Comparison of ENCODE assay signal across 31 cellular contexts in the genomic region with DNA sequence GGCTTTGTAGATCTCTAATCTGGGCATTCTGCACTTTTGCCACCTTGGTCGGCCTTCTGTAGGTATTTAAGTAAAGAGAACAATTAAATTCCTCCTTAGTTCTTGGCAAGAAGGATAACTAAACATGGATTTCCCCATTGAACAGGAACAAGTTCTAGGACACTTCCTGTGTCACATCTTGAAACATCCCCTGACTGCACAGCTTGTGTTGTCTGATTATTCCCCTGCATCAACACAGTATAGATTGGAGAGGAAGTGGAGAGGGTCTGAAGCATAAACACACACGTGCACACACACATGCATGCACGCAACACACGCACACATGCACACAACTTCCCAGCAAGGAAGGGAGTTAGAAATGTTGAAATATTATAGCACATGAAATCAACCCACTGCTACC. TPM values are rescaled to one million over a fixed set of nuclear protein-coding genes. Genes with fewer than 3 reads are reported as not detected.
"Had no signal": no experiment of that assay in that cellular context is flagged by ENCODE, and none has a peak within 500 bp of the region (broad histone marks: within the 10 kb centered on the region; RNA-seq: fewer than 3 reads in every experiment).

No MANE protein-coding gene starts in this region.

- H3K9me3 ChIP-seq: Peyer's patch, SJCRH30, SK-N-SH had no signal

- H3K9ac ChIP-seq: SK-N-SH had no signal

- ATAC-seq: activated CD4-positive, alpha-beta T cell treated with anti-CD3 and anti-CD28 coated beads for 36 hours; activated T-helper 17 cell treated with anti-CD3 and anti-CD28 coated beads, Interleukin-2, amount 50 U/mL, for 72 hours had no signal

- H3K4me2 ChIP-seq: SK-N-SH had no signal

- H3K4me1 ChIP-seq: SJCRH30 had no signal

- H3K36me3 ChIP-seq: SJCRH30 had no signal

- DNase-seq: activated CD4-positive, alpha-beta memory T cell treated with anti-CD3 and anti-CD28 coated beads, Interleukin-2, amount 10 ng/mL, durations not matched to agents 7 days and 5 days; activated CD4-positive, alpha-beta T cell treated with anti-CD3 and anti-CD28 coated beads for 36 hours; activated CD4-positive, alpha-beta T cell treated with anti-CD3 and anti-CD28 coated beads, Interleukin-2, amount 50 U/mL, for 1 hour; activated gamma-delta T cell; activated naive CD4-positive, alpha-beta T cell treated with anti-CD3 and anti-CD28 coated beads for 36 hours; activated T-cell treated with anti-CD3 and anti-CD28 coated beads for 4 hours; activated T-cell treated with anti-CD3 and anti-CD28 coated beads, Interleukin-2, amount 50 U/mL, for 48 hours; amygdala; NCI-H1092 treated with DMSO at 0.1 percent for 48 hours; NCI-H1417 treated with DMSO at 0.1 percent for 48 hours; NCI-H1694; NCI-H2029; NCI-H2107; NCI-H2171 treated with DMSO at 0.1 percent for 48 hours; NCI-H226; NCI-H526; NCI-H82; Peyer's patch; Right ventricle myocardium superior; SJCRH30; SK-N-SH; T-helper 1 cell had no signal

- H3K9me3 Mint-ChIP-seq: activated naive CD4-positive, alpha-beta T cell treated with anti-CD3 and anti-CD28 coated beads for 36 hours; brain had no signal

- H3K4me1 Mint-ChIP-seq: activated CD4-positive, alpha-beta memory T cell treated with anti-CD3 and anti-CD28 coated beads, Interleukin-2, amount 10 ng/mL, durations not matched to agents 7 days and 5 days; activated CD4-positive, alpha-beta T cell treated with anti-CD3 and anti-CD28 coated beads for 36 hours; activated T-helper 17 cell treated with anti-CD3 and anti-CD28 coated beads, Interleukin-2, amount 50 U/mL, for 72 hours had no signal

- H3K4me3 Mint-ChIP-seq: activated CD4-positive, alpha-beta memory T cell treated with anti-CD3 and anti-CD28 coated beads, Interleukin-2, amount 10 ng/mL, durations not matched to agents 7 days and 5 days; activated CD4-positive, alpha-beta T cell treated with anti-CD3 and anti-CD28 coated beads for 36 hours; activated naive CD4-positive, alpha-beta T cell treated with anti-CD3 and anti-CD28 coated beads for 36 hours; activated naive CD8-positive, alpha-beta T cell; activated T-helper 17 cell treated with anti-CD3 and anti-CD28 coated beads, Interleukin-2, amount 50 U/mL, for 72 hours; brain had no signal

- H3K27ac ChIP-seq: Peyer's patch, RWPE1, SJCRH30 had no signal

- H3K27me3 ChIP-seq: Peyer's patch, SJCRH30 had no signal

- H3K36me3 Mint-ChIP-seq: activated naive CD8-positive, alpha-beta T cell; brain had no signal

- H3K27ac Mint-ChIP-seq: activated CD4-positive, alpha-beta memory T cell treated with anti-CD3 and anti-CD28 coated beads, Interleukin-2, amount 10 ng/mL, durations not matched to agents 7 days and 5 days; activated CD4-positive, alpha-beta T cell treated with anti-CD3 and anti-CD28 coated beads for 36 hours; activated naive CD4-positive, alpha-beta T cell treated with anti-CD3 and anti-CD28 coated beads for 36 hours; activated naive CD8-positive, alpha-beta T cell; activated T-helper 17 cell treated with anti-CD3 and anti-CD28 coated beads, Interleukin-2, amount 50 U/mL, for 72 hours; brain had no signal

- H3K4me3 ChIP-seq: Peyer's patch, SJCRH30 had no signal

- H3K27me3 Mint-ChIP-seq: activated CD4-positive, alpha-beta memory T cell treated with anti-CD3 and anti-CD28 coated beads, Interleukin-2, amount 10 ng/mL, durations not matched to agents 7 days and 5 days had no signal

RNA-seq across cellular contexts. Expression of a gene that starts 8.6 kb away (rescaled TPM):
- total RNA-seq: activated CD4-positive, alpha-beta memory T cell treated with anti-CD3 and anti-CD28 coated beads, Interleukin-2, amount 10 ng/mL, durations not matched to agents 7 days and 5 days; activated CD4-positive, alpha-beta T cell treated with anti-CD3 and anti-CD28 coated beads for 36 hours; activated CD8-positive, alpha-beta memory T cell treated with anti-CD3 and anti-CD28 coated beads for 36 hours; activated naive CD4-positive, alpha-beta T cell treated with anti-CD3 and anti-CD28 coated beads for 36 hours; activated T-helper 17 cell treated with anti-CD3 and anti-CD28 coated beads, Interleukin-2, amount 50 U/mL, for 72 hours; astrocyte; MCF 10A; NCI-H460; Right ventricle myocardium superior; SJCRH30; T-helper 2 cell treated with Interferon-gamma antibody and Interleukin-4, amounts not matched to agents 100 ng/mL and 5 ng/mL, for 36 hours had no signal
- polyA plus RNA-seq: SK-N-SH had no signal
